10 cellular contexts compared by ENCODE assay signal in the genomic region with DNA sequence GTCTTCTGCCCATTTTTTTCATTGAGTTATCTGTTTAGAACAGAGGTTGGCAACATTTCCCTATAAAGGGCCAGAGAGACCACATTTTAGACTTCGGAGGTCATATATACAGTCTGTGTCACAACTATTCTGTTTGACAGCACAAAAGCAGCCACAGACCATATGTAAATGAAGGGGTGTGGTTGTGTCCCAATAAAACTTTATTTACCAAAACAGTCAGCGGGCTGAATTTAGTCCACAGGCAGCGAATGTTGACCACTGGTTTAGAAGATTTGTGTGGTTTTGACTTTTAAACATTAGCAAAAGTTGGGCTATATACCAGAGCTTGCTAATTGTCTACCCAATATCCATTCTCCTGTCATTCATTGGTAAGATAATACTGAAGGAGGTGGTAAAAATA.
"Had no signal": no experiment of that assay in that cellular context is flagged by ENCODE, and none has a peak within 500 bp of the region (broad histone marks: within the 10 kb centered on the region; RNA-seq: fewer than 3 reads in every experiment).

No MANE protein-coding gene starts in this region.

- FAIRE-seq: H1, H54, HepG2 had no signal

- H3K9me3 ChIP-seq: HAP-1 had no signal

- H2AFZ ChIP-seq: GM23338 had no signal

- H3K36me3 Mint-ChIP-seq: IgD-negative memory B cell had no signal

- ATAC-seq: GM23338, HCT116, HepG2 had no signal

- H3K4me1 ChIP-seq: HAP-1 had no signal

- H3K27ac Mint-ChIP-seq: GM23338, HFFc6, IgD-negative memory B cell had no signal

- H3K36me3 ChIP-seq: HAP-1 had no signal

- H3K4me3 ChIP-seq: GM23338, HAP-1 had no signal

- DNase-seq: HFFc6, KG1 had no signal

- H3K4me1 Mint-ChIP-seq: GM23338 had no signal

- H3K4me3 Mint-ChIP-seq: GM23338, HFFc6, IgD-negative memory B cell had no signal

- H3K4me2 ChIP-seq: GM23338 had no signal

- H3K9me3 Mint-ChIP-seq: GM23338, HFFc6 had no signal

- H3K27ac ChIP-seq: HL-60 had no signal
